Comparison of ENCODE assay signal across 1 cellular context in the genomic region with DNA sequence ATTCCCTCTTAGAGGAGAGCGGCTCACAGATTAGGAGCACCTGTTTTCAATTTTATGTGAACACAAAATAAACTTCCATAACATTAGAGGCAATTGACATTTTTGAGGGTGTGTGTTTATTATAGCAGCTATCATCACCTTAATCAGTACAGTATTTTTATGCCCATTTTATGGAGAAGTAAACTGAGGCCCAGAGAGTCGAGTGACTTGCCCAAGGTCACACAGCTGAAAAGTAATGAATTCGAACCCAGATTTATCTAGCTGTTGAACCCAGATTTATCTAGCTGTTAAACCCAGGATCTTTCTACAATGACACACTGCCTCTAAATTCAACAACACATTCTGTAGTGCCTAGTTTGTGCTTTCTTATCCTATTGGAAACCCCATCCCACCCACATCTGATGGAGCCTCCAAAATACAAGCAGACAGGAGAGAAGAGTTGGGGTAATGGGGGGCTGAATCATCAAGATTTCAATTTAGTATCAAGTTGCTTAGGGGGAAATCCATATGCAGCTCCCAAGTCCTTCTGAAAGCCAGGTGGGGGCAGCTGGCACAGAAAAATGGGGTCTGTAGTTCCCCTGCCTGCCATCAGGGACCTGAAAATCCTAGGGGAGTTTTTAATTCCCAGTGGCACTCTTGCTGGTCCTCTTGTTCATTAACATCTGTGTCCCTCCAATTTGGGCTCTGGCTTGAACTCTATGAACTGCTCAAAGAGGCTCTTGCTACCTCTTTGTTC.
TF ChIP-seq lines count a peak whose summit lies in the region.

No MANE protein-coding gene starts in this region.

TF ChIP-seq in IMR-90, 13 proteins besides CTCF, POLR2A, EP300 and RAD21:
- TF ChIP-seq, protein P1, sequence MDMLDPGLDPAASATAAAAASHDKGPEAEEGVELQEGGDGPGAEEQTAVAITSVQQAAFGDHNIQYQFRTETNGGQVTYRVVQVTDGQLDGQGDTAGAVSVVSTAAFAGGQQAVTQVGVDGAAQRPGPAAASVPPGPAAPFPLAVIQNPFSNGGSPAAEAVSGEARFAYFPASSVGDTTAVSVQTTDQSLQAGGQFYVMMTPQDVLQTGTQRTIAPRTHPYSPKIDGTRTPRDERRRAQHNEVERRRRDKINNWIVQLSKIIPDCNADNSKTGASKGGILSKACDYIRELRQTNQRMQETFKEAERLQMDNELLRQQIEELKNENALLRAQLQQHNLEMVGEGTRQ (IDR thresholded peaks at IDR 0.05; ENCODE audit: low read depth, low read length), result no peak
- no peak for TF ChIP-seq RCOR1 (IDR thresholded peaks at IDR 0.05; ENCODE audit: insufficient replicate concordance, low read length)
- no peak for TF ChIP-seq RFX5 (IDR thresholded peaks at IDR 0.05; ENCODE audit: low read depth, low read length)
- TF ChIP-seq, protein P2, sequence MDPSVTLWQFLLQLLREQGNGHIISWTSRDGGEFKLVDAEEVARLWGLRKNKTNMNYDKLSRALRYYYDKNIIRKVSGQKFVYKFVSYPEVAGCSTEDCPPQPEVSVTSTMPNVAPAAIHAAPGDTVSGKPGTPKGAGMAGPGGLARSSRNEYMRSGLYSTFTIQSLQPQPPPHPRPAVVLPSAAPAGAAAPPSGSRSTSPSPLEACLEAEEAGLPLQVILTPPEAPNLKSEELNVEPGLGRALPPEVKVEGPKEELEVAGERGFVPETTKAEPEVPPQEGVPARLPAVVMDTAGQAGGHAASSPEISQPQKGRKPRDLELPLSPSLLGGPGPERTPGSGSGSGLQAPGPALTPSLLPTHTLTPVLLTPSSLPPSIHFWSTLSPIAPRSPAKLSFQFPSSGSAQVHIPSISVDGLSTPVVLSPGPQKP (IDR thresholded peaks at IDR 0.05; ENCODE audit: borderline replicate concordance, low read depth, low read length), result no peak
- no peak for TF ChIP-seq CHD1 (IDR thresholded peaks at IDR 0.05; ENCODE audit: low read depth, low read length)
- TF ChIP-seq SMC3 (IDR thresholded peaks at IDR 0.05; ENCODE audit: low read depth, low read length), result no peak
- TF ChIP-seq FOS (IDR thresholded peaks at IDR 0.05; ENCODE audit: low read depth, low read length), result no peak
